In genomic region chr21:37514038-37514665, GRCh38 we compare ENCODE assay signal across 21 cellular contexts.
DNase-seq lines count a peak whose midpoint lies in the region; ATAC-seq and TF ChIP-seq lines count a peak whose summit lies in the region.
"Had no signal": no experiment of that assay in that cellular context is flagged by ENCODE, and none has a peak within 500 bp of the region (broad histone marks: within the 10 kb centered on the region; RNA-seq: fewer than 3 reads in every experiment).

No MANE protein-coding gene starts in this region.

- DNase-seq in right cardiac atrium (no peak), cardiac septum (ENCODE audit: low spot score) (no peak), kidney tubule cell (ENCODE audit: low spot score) (peak; percentile 46), thyroid gland (peak; percentile 56 to 59), cerebellum (ENCODE audit: low spot score) (no peak), OCI-LY7 (ENCODE audit: low spot score) (no peak), C1 segment of cervical spinal cord (lab: John Stamatoyannopoulos, UW) (no peak)
- no peak for DNase-seq in activated CD8-positive, alpha-beta T cell treated with anti-CD3 and anti-CD28 coated beads for 36 hours
- DNase-seq: activated CD8-positive, alpha-beta memory T cell treated with anti-CD3 and anti-CD28 coated beads for 24 hours; activated effector memory CD4-positive, alpha-beta T cell treated with anti-CD3 and anti-CD28 coated beads, Interleukin-2, amount 50 U/mL, for 16 hours; aorta; Calu3; foreskin melanocyte; Kasumi-1; left lung; NCI-H1092 treated with DMSO at 0.1 percent for 48 hours; NCI-H2081; NCI-H510A; Right ventricle myocardium superior; stimulated activated CD4-positive, alpha-beta T cell treated with anti-CD3 and anti-CD28 coated beads, Interleukin-2, amount 100 ng/mL, for 24 hours; T-cell had no signal

- WGBS in right cardiac atrium, result 84% methylated on average over 8 of the region's 8 CpGs
- 56 to 62% methylated on average over 8 of the region's 8 CpGs for whole genome bisulfite sequencing in thyroid gland, 2 donors

- H3K4me1 ChIP-seq in right cardiac atrium (ENCODE audit: control insufficient read depth, insufficient read depth, low read length), result peaks cover 2% of the 10 kb centered on the region
- H3K4me1 ChIP-seq in thyroid gland, result peaks cover 3 to 18% of the 10 kb centered on the region in 2 donors
- peaks cover 8% of the 10 kb centered on the region for H3K4me1 ChIP-seq in OCI-LY7 (ENCODE audit: insufficient read depth, low read length, poor library complexity, severe bottlenecking)

- H3K9me3 Mint-ChIP-seq in activated CD8-positive, alpha-beta T cell treated with anti-CD3 and anti-CD28 coated beads for 36 hours, result no peaks in the 10 kb centered on the region
- H3K9me3 Mint-ChIP-seq: T-cell had no signal

- H3K4me3 ChIP-seq in right cardiac atrium (ENCODE audit: low read length) (no peak overlapping the region), thyroid gland (replicated peaks in 1 of 3) (no peak overlapping the region), OCI-LY7 (ENCODE audit: low read depth, low read length, poor library complexity, severe bottlenecking) (no peak overlapping the region)
- H3K4me3 ChIP-seq: left lung had no signal

- H3K27me3 ChIP-seq in right cardiac atrium (ENCODE audit: control insufficient read depth, insufficient read depth) (no peaks in the 10 kb centered on the region), thyroid gland (no peaks in the 10 kb centered on the region)
- H3K27me3 ChIP-seq: left lung had no signal

- no peak overlapping the region for H3K4me2 ChIP-seq in OCI-LY7 (ENCODE audit: low read length)

- TF ChIP-seq POLR2A in thyroid gland (IDR thresholded peaks at IDR 0.05), result peak in 1 of 2 donors; percentile 11

- H4K20me1 ChIP-seq in OCI-LY7 (ENCODE audit: insufficient read depth, low read length), result 0 out of 2 replicates have a peak, but pooled peaks cover 4% of the 10 kb centered on the region

- peak overlapping the region; percentile 60 for H3K27ac Mint-ChIP-seq in activated CD8-positive, alpha-beta T cell treated with anti-CD3 and anti-CD28 coated beads for 36 hours

- no peak for ATAC-seq in right cardiac atrium
- no peak for ATAC-seq in activated CD8-positive, alpha-beta T cell treated with anti-CD3 and anti-CD28 coated beads for 36 hours
- ATAC-seq: left lung, T-cell had no signal

- peaks cover 5% of the 10 kb centered on the region for H3K4me1 Mint-ChIP-seq in activated CD8-positive, alpha-beta T cell treated with anti-CD3 and anti-CD28 coated beads for 36 hours (ENCODE audit: low read depth)

- H3K36me3 ChIP-seq in thyroid gland (peaks cover 22 to 31% of the 10 kb centered on the region in 2 donors), OCI-LY7 (ENCODE audit: insufficient read depth, low read length) (peaks cover 80% of the 10 kb centered on the region)

- TF ChIP-seq CTCF in activated CD8-positive, alpha-beta T cell treated with anti-CD3 and anti-CD28 coated beads for 36 hours (IDR thresholded peaks at IDR 0.05), result no peak
- peak in 1 of 6 experiments; percentile 7 for TF ChIP-seq CTCF in thyroid gland (IDR thresholded peaks at IDR 0.05)
- no peak for TF ChIP-seq CTCF in OCI-LY7 (conservative IDR thresholded peaks at IDR 0.05; ENCODE audit: low read length)

- CTCF ChIA-PET in activated CD8-positive, alpha-beta T cell treated with anti-CD3 and anti-CD28 coated beads for 36 hours (lab: Charles Lee), result no interaction called here
- CTCF ChIA-PET in OCI-LY7 (lab: Charles Lee; ENCODE audit: unreplicated experiment), result no interaction called here

- intact Hi-C loops in right cardiac atrium (cut with DNase I) (no loop called here), cardiac septum (cut with DNase I) (no loop called here), thyroid gland (cut with DNase I) (no loop called here), OCI-LY7 (cut with micrococcal nuclease; ENCODE audit: unreplicated experiment) (no loop called here)
- intact Hi-C loops in activated CD8-positive, alpha-beta T cell treated with anti-CD3 and anti-CD28 coated beads for 36 hours (cut with micrococcal nuclease), result no loop called here

- BruUV-seq in OCI-LY7 (replicated peaks; lab: Mats Ljungman, UMichigan), result no TSS peak

- no peak overlapping the region for H3K4me3 Mint-ChIP-seq in activated CD8-positive, alpha-beta T cell treated with anti-CD3 and anti-CD28 coated beads for 36 hours
- H3K4me3 Mint-ChIP-seq: T-cell had no signal

- no peaks in the 10 kb centered on the region for H3K9me2 ChIP-seq in OCI-LY7 (ENCODE audit: insufficient read depth, low read length)

- H3K27me3 Mint-ChIP-seq in activated CD8-positive, alpha-beta T cell treated with anti-CD3 and anti-CD28 coated beads for 36 hours, result no peaks in the 10 kb centered on the region
- H3K27me3 Mint-ChIP-seq: T-cell had no signal

- H2AFZ ChIP-seq in OCI-LY7 (ENCODE audit: low read length), result no peak overlapping the region

- H3K9me3 ChIP-seq in right cardiac atrium (ENCODE audit: control insufficient read depth, low read length), result no peaks in the 10 kb centered on the region
- no peaks in the 10 kb centered on the region for H3K9me3 ChIP-seq in thyroid gland
- H3K9me3 ChIP-seq in OCI-LY7 (ENCODE audit: low read length), result no peaks in the 10 kb centered on the region
- H3K9me3 ChIP-seq: left lung had no signal

- H3K79me2 ChIP-seq in OCI-LY7 (ENCODE audit: insufficient read depth, low read depth, low read length), result peaks cover 8% of the 10 kb centered on the region; the same call in 1 of the 2 replicates

- POLR2A ChIA-PET in activated CD8-positive, alpha-beta T cell treated with anti-CD3 and anti-CD28 coated beads for 36 hours (lab: Charles Lee), result no interaction called here
- POLR2A ChIA-PET in OCI-LY7 (lab: Charles Lee), result no interaction called here

- H3K36me3 Mint-ChIP-seq in activated CD8-positive, alpha-beta T cell treated with anti-CD3 and anti-CD28 coated beads for 36 hours (ENCODE audit: low read depth), result peaks cover 62% of the 10 kb centered on the region

- H3K27ac ChIP-seq in right cardiac atrium (ENCODE audit: low read length) (peak overlapping the region; percentile 40), thyroid gland (peak overlapping the region in 1 of 3 donors; percentile 5), OCI-LY7 (ENCODE audit: low read depth, low read length, poor library complexity, severe bottlenecking) (no peak overlapping the region)
- H3K27ac ChIP-seq: left lung had no signal

Comparison
In these comparisons a context has a peak if more than half of its experiments do, and no peak if none do; other contexts are left out.
1. DNase-seq: peak in kidney tubule cell (single experiment) and thyroid gland (2 of 2); none in right cardiac atrium (0 of 3), cardiac septum (single experiment), activated CD8-positive, alpha-beta T cell treated with anti-CD3 and anti-CD28 coated beads for 36 hours (single experiment), cerebellum (single experiment), OCI-LY7 (single experiment) and C1 segment of cervical spinal cord (0 of 14).